Comparison of ENCODE assay signal across 16 cellular contexts in the genomic region with DNA sequence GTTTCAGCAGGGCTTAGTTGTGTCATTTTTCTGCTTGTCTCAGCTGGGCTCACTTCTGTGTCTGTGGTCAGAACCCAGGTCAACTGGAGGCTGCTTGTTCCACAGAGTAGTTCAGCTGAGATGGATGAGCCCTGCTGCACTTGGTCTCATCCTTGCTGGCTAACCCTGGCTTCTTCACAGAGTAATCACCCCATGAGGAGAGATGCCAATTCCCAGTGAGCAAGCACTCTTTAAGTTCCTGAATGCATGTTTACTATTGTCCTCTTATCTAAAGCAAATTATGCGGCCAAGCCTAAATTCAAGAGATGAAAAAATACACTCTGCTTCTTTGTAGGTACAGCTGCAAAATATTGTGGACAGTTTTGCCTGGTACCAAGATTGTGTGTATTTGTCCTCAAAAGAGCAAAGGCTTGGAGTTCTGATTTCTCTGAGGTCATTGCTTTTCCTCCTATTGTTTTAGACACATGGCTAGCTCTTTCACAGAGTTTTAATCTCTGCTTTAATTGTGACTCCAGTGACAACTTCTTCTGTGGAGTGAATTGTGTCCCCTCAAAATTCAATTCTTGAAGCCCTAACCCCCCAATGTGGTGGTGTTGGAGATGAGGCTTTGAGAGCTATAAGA.
A peak's percentile ranks its signal among the peaks of the same experiment; 100 is the strongest.
DNase-seq lines count a peak whose midpoint lies in the region; ATAC-seq and TF ChIP-seq lines count a peak whose summit lies in the region.
"Had no signal": no experiment of that assay in that cellular context is flagged by ENCODE, and none has a peak within 500 bp of the region (broad histone marks: within the 10 kb centered on the region; RNA-seq: fewer than 3 reads in every experiment).

No MANE protein-coding gene starts in this region.

- no peaks in the 10 kb centered on the region for H3K36me3 ChIP-seq in stomach
- H3K36me3 ChIP-seq: heart right ventricle had no signal

- H3K27ac ChIP-seq in VCaP, result peak overlapping the region; percentile 19; the same call in 1 of the 2 replicates
- peak overlapping the region in 1 of 5 donors; percentile 39 for H3K27ac ChIP-seq in stomach
- H3K27ac ChIP-seq: SK-N-MC had no signal

- no peak overlapping the region for H3K27ac Mint-ChIP-seq in activated CD8-positive, alpha-beta memory T cell treated with anti-CD3 and anti-CD28 coated beads, Interleukin-2, amount 10 ng/mL, durations not matched to agents 7 days and 5 days
- H3K27ac Mint-ChIP-seq: CD4-positive, alpha-beta memory T cell; naive thymus-derived CD4-positive, alpha-beta T cell; type B pancreatic cell had no signal

- H3K4me1 Mint-ChIP-seq in activated CD8-positive, alpha-beta memory T cell treated with anti-CD3 and anti-CD28 coated beads, Interleukin-2, amount 10 ng/mL, durations not matched to agents 7 days and 5 days, result no peaks in the 10 kb centered on the region
- H3K4me1 Mint-ChIP-seq: CD4-positive, alpha-beta memory T cell; naive thymus-derived CD4-positive, alpha-beta T cell had no signal

- no peak for TF ChIP-seq EP300 in stomach (IDR thresholded peaks at IDR 0.05)

- no peak overlapping the region for H3K4me3 ChIP-seq in fibroblast of the aortic adventitia (ENCODE audit: low read depth, low read length)
- no peak overlapping the region for H3K4me3 ChIP-seq in stomach
- H3K4me3 ChIP-seq: heart right ventricle, SK-N-MC had no signal

- H3K27me3 Mint-ChIP-seq in activated CD8-positive, alpha-beta memory T cell treated with anti-CD3 and anti-CD28 coated beads, Interleukin-2, amount 10 ng/mL, durations not matched to agents 7 days and 5 days, result no peaks in the 10 kb centered on the region
- H3K27me3 Mint-ChIP-seq: CD4-positive, alpha-beta memory T cell; naive thymus-derived CD4-positive, alpha-beta T cell; type B pancreatic cell had no signal

- no peak for TF ChIP-seq POLR2A in stomach (IDR thresholded peaks at IDR 0.05)

- no peak for ATAC-seq in HG02623 (IDR thresholded peaks at IDR 0.05; ENCODE audit: unreplicated experiment)
- no peak for ATAC-seq in activated CD8-positive, alpha-beta memory T cell treated with anti-CD3 and anti-CD28 coated beads, Interleukin-2, amount 10 ng/mL, durations not matched to agents 7 days and 5 days
- ATAC-seq: left colon; naive thymus-derived CD4-positive, alpha-beta T cell had no signal

- WGBS in stomach, 5 donors, result 24 to 67% (median 41%) methylated on average over 1 of the region's 1 CpG

- CTCF ChIA-PET in activated CD8-positive, alpha-beta memory T cell treated with anti-CD3 and anti-CD28 coated beads, Interleukin-2, amount 10 ng/mL, durations not matched to agents 7 days and 5 days (lab: Charles Lee), result interaction anchor here (0.7 kb wide), 1 partner anchor 37 kb away, joined by 3 read pairs; no protein-coding TSS in a partner anchor

- TF ChIP-seq CTCF in VCaP (conservative IDR thresholded peaks at IDR 0.05), result no peak
- TF ChIP-seq CTCF in fibroblast of the aortic adventitia (IDR thresholded peaks at IDR 0.05; ENCODE audit: insufficient read depth, low read length), result no peak
- no peak for TF ChIP-seq CTCF in stomach (IDR thresholded peaks at IDR 0.05)

- H3K9me3 ChIP-seq in stomach, result no peaks in the 10 kb centered on the region

- no peaks in the 10 kb centered on the region for H3K36me3 Mint-ChIP-seq in activated CD8-positive, alpha-beta memory T cell treated with anti-CD3 and anti-CD28 coated beads, Interleukin-2, amount 10 ng/mL, durations not matched to agents 7 days and 5 days
- H3K36me3 Mint-ChIP-seq: CD4-positive, alpha-beta memory T cell; naive thymus-derived CD4-positive, alpha-beta T cell; type B pancreatic cell had no signal

- DNase-seq in HCEC 1CT (peak; percentile 20), fibroblast of the aortic adventitia (ENCODE audit: low read depth) (peak; percentile 86), stomach (peak; percentile 25), C1 segment of cervical spinal cord (lab: John Stamatoyannopoulos, UW) (no peak)
- DNase-seq in activated CD8-positive, alpha-beta memory T cell treated with anti-CD3 and anti-CD28 coated beads, Interleukin-2, amount 10 ng/mL, durations not matched to agents 7 days and 5 days, result no peak
- DNase-seq: activated naive CD4-positive, alpha-beta T cell; CD4-positive, alpha-beta memory T cell; heart right ventricle; left colon; naive thymus-derived CD4-positive, alpha-beta T cell; right cardiac atrium; stimulated activated CD4-positive, alpha-beta T cell treated with anti-CD3 and anti-CD28 coated beads, Interleukin-2, amount 100 ng/mL, for 48 hours had no signal

- intact Hi-C loops in stomach (cut with DNase I; ENCODE audit: low total_unique reads), result no loop called here

- H3K9me3 Mint-ChIP-seq in activated CD8-positive, alpha-beta memory T cell treated with anti-CD3 and anti-CD28 coated beads, Interleukin-2, amount 10 ng/mL, durations not matched to agents 7 days and 5 days (ENCODE audit: low read depth), result peaks cover 2% of the 10 kb centered on the region

- H3K4me1 ChIP-seq in stomach, result peaks cover 7 to 41% (median 16%) of the 10 kb centered on the region in 4 donors

- H3K27me3 ChIP-seq in stomach, result no peaks in the 10 kb centered on the region
- H3K27me3 ChIP-seq: heart right ventricle had no signal

- no peak overlapping the region for H3K4me3 Mint-ChIP-seq in activated CD8-positive, alpha-beta memory T cell treated with anti-CD3 and anti-CD28 coated beads, Interleukin-2, amount 10 ng/mL, durations not matched to agents 7 days and 5 days
- H3K4me3 Mint-ChIP-seq: naive thymus-derived CD4-positive, alpha-beta T cell; type B pancreatic cell had no signal

Comparison
In these comparisons a context has a peak if more than half of its experiments do, and no peak if none do; other contexts are left out.
1. DNase-seq: peak in HCEC 1CT (single experiment), fibroblast of the aortic adventitia (single experiment) and stomach (single experiment); none in C1 segment of cervical spinal cord (0 of 14) and activated CD8-positive, alpha-beta memory T cell treated with anti-CD3 and anti-CD28 coated beads, Interleukin-2, amount 10 ng/mL, durations not matched to agents 7 days and 5 days (single experiment).